ENCODE assay signal across 8 cellular contexts in the genomic region with DNA sequence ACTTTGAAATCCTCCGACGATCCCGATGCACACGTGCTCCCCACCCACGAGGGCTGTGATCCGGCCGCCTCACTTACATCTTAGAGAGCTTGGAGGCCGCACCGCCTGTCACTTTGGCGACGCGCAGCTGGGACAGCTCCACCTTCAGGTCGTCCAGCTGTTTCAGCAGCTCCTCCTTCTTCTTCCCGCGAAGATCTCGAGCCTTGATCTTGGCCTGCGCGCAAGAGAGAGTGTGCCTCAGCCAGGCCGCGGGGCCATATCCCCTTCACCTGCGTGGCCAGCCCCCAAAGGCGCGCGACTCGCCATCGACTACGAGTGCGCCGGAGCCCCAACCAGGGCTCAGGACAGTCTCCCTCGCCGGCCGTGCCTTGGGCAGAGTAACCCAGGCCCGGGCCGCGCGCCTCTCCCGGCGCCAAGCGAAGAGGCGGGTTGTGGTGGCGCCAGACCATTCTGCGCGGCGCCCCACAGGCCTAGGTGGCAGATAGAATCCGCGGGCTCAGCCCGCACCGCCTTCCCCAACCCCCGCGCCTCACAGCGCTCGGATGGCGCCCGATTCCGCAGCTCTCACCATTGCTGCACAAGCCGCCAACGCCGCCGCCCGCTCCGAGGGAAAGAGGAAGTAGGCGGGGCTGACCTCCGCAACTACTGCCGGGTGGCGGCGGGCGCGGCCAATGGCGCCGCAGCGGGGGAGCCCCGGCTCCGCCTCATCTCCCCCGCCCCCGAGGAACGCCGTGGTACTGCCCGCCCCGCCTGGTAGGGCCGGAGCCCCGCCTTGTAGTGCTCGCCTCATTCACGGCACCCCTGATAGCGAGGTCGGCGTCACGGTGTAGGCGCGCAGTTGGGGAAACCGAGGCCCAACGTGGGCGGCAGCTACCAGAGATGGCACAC. TPM values are rescaled to one million over a fixed set of nuclear protein-coding genes. Genes with fewer than 3 reads are reported as not detected.
A peak's percentile ranks its signal among the peaks of the same experiment; 100 is the strongest.
DNase-seq lines count a peak whose midpoint lies in the region; ATAC-seq and TF ChIP-seq lines count a peak whose summit lies in the region.

A gene (plus strand): TSS at position 789 of the 888 bp plus-strand sequence. CDS start 7,161 bp downstream, outside the sequence.
A gene (minus strand): TSS at position 616 of the 888 bp plus-strand sequence. CDS start 45 bp downstream, at position 571.

- H4K20me1 ChIP-seq in SK-N-SH (ENCODE audit: insufficient read depth) = peaks cover 50% of the 10 kb centered on the region

- peak within 1 kb of the TSS; percentile 76 for H2AFZ ChIP-seq in SK-N-SH (ENCODE audit: low read depth)

- peaks cover 35 to 40% of the 10 kb centered on the region in 2 experiments for H3K36me3 ChIP-seq in SK-N-SH (replicated peaks in 1 of 2; ENCODE audit: control insufficient read depth in 1 of 2, insufficient read depth in 2 of 2, low read length in 1 of 2)

- TF ChIP-seq POLR2A in GM10847 (IDR thresholded peaks at IDR 0.05; ENCODE audit: extremely low read depth, insufficient read length) = peak; percentile 98

- no peaks in the 10 kb centered on the region for H3K9me3 ChIP-seq in SK-N-SH

- peak within 1 kb of the TSS; percentile 83 to 98 for H3K4me3 ChIP-seq in SK-N-SH (ENCODE audit: low read depth in 2 of 2, low read length in 1 of 2)

- peak; percentile 91 for ATAC-seq in HG02623 (IDR thresholded peaks at IDR 0.05; ENCODE audit: unreplicated experiment)
- ATAC-seq in omental fat pad (ENCODE audit: low FRiP score) = peak; percentile 94

- no peak for TF ChIP-seq RAD21 in SK-N-SH (IDR thresholded peaks at IDR 0.05; ENCODE audit: low read length)

- CTCF ChIA-PET in SK-N-SH (lab: Yijun Ruan, JAX) = interaction anchor here (5.3 to 33.6 kb wide), 2 partner anchors 9 to 86 kb away, joined by 55 to 1436 read pairs; a partner anchor contains a TSS

- peaks cover 34% of the 10 kb centered on the region for H3F3A ChIP-seq in SK-N-SH (replicated peaks; ENCODE audit: insufficient read depth)

- TF ChIP-seq EP300 in SK-N-SH (IDR thresholded peaks at IDR 0.05; ENCODE audit: borderline replicate concordance in 1 of 2, low read depth in 1 of 2, low read length in 1 of 2) = no peak

- 1% methylated on average over 12 of the region's 92 CpGs for WGBS in SK-N-SH (ENCODE audit: low lambda C conversion rate)

- peaks cover 13 to 27% of the 10 kb centered on the region in 2 experiments; a peak in 1 of 4 replicates for H3K4me1 ChIP-seq in SK-N-SH (ENCODE audit: control insufficient read depth in 1 of 2, insufficient read depth in 2 of 2, low read depth in 1 of 2, low read length in 1 of 2)

- H3K79me2 ChIP-seq in SK-N-SH (ENCODE audit: insufficient read depth) = peaks cover 34% of the 10 kb centered on the region

- POLR2A ChIA-PET in SK-N-SH (lab: Yijun Ruan, JAX) = interaction anchor here (0.8 to 2.0 kb wide), 10 partner anchors 9 to 515 kb away, joined by 3 to 12 read pairs (median 4); a partner anchor contains a TSS

- DNase-seq in NCI-H1092 (lab: John Stamatoyannopoulos, UW) = peak; percentile 92
- peak; percentile 100 for DNase-seq in SK-N-SH
- peak; percentile 97 for DNase-seq in activated naive CD4-positive, alpha-beta T cell treated with anti-CD3 and anti-CD28 coated beads, Interleukin-2, amount 50 U/mL, for 16 hours
- DNase-seq in germinal center (ENCODE audit: low spot score) = peak; percentile 99
- DNase-seq in omental fat pad (ENCODE audit: low spot score) = peak; percentile 83

- H3K9me2 ChIP-seq in SK-N-SH = no peaks in the 10 kb centered on the region

- TF ChIP-seq CTCF in SK-N-SH (IDR thresholded peaks at IDR 0.05) (peak; percentile 34), omental fat pad (IDR thresholded peaks at IDR 0.05) (no peak)

- peak within 1 kb of the TSS; percentile 79 to 90 for H3K27ac ChIP-seq in SK-N-SH (ENCODE audit: low read depth in 2 of 2, low read length in 1 of 2)
- H3K27ac ChIP-seq in temporal lobe (ENCODE audit: low read depth, low read length) = peak within 1 kb of the TSS; percentile 50

- H3K9ac ChIP-seq in SK-N-SH = peak within 1 kb of the TSS; percentile 99

- H3K4me2 ChIP-seq in SK-N-SH = peak within 1 kb of the TSS; percentile 90

- H3K27me3 ChIP-seq in SK-N-SH (ENCODE audit: insufficient read depth) = no peaks in the 10 kb centered on the region

TF ChIP-seq in SK-N-SH, 30 proteins besides CTCF, POLR2A, EP300 and RAD21 (continues in another document):
- TF ChIP-seq, protein P1, sequence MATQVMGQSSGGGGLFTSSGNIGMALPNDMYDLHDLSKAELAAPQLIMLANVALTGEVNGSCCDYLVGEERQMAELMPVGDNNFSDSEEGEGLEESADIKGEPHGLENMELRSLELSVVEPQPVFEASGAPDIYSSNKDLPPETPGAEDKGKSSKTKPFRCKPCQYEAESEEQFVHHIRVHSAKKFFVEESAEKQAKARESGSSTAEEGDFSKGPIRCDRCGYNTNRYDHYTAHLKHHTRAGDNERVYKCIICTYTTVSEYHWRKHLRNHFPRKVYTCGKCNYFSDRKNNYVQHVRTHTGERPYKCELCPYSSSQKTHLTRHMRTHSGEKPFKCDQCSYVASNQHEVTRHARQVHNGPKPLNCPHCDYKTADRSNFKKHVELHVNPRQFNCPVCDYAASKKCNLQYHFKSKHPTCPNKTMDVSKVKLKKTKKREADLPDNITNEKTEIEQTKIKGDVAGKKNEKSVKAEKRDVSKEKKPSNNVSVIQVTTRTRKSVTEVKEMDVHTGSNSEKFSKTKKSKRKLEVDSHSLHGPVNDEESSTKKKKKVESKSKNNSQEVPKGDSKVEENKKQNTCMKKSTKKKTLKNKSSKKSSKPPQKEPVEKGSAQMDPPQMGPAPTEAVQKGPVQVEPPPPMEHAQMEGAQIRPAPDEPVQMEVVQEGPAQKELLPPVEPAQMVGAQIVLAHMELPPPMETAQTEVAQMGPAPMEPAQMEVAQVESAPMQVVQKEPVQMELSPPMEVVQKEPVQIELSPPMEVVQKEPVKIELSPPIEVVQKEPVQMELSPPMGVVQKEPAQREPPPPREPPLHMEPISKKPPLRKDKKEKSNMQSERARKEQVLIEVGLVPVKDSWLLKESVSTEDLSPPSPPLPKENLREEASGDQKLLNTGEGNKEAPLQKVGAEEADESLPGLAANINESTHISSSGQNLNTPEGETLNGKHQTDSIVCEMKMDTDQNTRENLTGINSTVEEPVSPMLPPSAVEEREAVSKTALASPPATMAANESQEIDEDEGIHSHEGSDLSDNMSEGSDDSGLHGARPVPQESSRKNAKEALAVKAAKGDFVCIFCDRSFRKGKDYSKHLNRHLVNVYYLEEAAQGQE (IDR thresholded peaks at IDR 0.05; ENCODE audit: low read depth, low read length) = peak; percentile 68; the same call in 1 of the 2 replicates
- TF ChIP-seq, protein P2, sequence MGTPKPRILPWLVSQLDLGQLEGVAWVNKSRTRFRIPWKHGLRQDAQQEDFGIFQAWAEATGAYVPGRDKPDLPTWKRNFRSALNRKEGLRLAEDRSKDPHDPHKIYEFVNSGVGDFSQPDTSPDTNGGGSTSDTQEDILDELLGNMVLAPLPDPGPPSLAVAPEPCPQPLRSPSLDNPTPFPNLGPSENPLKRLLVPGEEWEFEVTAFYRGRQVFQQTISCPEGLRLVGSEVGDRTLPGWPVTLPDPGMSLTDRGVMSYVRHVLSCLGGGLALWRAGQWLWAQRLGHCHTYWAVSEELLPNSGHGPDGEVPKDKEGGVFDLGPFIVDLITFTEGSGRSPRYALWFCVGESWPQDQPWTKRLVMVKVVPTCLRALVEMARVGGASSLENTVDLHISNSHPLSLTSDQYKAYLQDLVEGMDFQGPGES (IDR thresholded peaks at IDR 0.05; ENCODE audit: low read depth, low read length) = no peak
- TF ChIP-seq, protein P3, sequence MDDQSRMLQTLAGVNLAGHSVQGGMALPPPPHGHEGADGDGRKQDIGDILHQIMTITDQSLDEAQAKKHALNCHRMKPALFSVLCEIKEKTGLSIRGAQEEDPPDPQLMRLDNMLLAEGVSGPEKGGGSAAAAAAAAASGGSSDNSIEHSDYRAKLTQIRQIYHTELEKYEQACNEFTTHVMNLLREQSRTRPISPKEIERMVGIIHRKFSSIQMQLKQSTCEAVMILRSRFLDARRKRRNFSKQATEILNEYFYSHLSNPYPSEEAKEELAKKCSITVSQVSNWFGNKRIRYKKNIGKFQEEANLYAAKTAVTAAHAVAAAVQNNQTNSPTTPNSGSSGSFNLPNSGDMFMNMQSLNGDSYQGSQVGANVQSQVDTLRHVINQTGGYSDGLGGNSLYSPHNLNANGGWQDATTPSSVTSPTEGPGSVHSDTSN (IDR thresholded peaks at IDR 0.05) = peak; percentile 12; the same call in 1 of the 2 replicates
- TF ChIP-seq TEAD4 (IDR thresholded peaks at IDR 0.05; ENCODE audit: borderline replicate concordance, insufficient read depth) (no peak), FOSL2 (IDR thresholded peaks at IDR 0.05; ENCODE audit: borderline replicate concordance, low read depth) (no peak), FOXM1 (IDR thresholded peaks at IDR 0.05; ENCODE audit: low read depth) (no peak), RCOR1 (IDR thresholded peaks at IDR 0.05; ENCODE audit: low read length) (0 out of 2 replicates have a peak, but pooled peaks have one; percentile 6), GABPA (IDR thresholded peaks at IDR 0.05; ENCODE audit: low read depth) (peak; percentile 96), FOXJ3 (CRISPR knock-in tag; IDR thresholded peaks at IDR 0.05) (no peak), JUND (IDR thresholded peaks at IDR 0.05) (peak; percentile 3; the same call in 1 of the 2 replicates)
- TF ChIP-seq, protein P4, sequence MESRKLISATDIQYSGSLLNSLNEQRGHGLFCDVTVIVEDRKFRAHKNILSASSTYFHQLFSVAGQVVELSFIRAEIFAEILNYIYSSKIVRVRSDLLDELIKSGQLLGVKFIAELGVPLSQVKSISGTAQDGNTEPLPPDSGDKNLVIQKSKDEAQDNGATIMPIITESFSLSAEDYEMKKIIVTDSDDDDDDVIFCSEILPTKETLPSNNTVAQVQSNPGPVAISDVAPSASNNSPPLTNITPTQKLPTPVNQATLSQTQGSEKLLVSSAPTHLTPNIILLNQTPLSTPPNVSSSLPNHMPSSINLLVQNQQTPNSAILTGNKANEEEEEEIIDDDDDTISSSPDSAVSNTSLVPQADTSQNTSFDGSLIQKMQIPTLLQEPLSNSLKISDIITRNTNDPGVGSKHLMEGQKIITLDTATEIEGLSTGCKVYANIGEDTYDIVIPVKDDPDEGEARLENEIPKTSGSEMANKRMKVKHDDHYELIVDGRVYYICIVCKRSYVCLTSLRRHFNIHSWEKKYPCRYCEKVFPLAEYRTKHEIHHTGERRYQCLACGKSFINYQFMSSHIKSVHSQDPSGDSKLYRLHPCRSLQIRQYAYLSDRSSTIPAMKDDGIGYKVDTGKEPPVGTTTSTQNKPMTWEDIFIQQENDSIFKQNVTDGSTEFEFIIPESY (IDR thresholded peaks at IDR 0.05; ENCODE audit: borderline replicate concordance, low read depth) = no peak

RNA-seq across cellular contexts. Expression of the first gene that starts in this region (rescaled TPM):
- polyA plus RNA-seq in SK-N-SH (2012; rRNA removed) = 69.6 and 73.1 TPM in 2 replicates
- 80.8 and 100 TPM in 2 replicates for polyA plus RNA-seq in SK-N-SH (2012; cell fraction: cytosol; rRNA removed)
- 72.6 and 77.5 TPM in 2 replicates for polyA plus RNA-seq in SK-N-SH (2012; cell fraction: nucleus; rRNA removed)
- total RNA-seq in omental fat pad (10 to 100 TPM; 21.8 to 55.4 (median 24.7) TPM), temporal lobe (12.3 TPM)

RNA-seq across cellular contexts. Expression of the second gene that starts in this region (rescaled TPM):
- polyA plus RNA-seq in SK-N-SH (2012; rRNA removed) = 5,012 and 5,348 TPM in 2 replicates
- 4,799 and 5,551 TPM in 2 replicates for polyA plus RNA-seq in SK-N-SH (2012; cell fraction: cytosol; rRNA removed)
- 922 and 958 TPM in 2 replicates for polyA plus RNA-seq in SK-N-SH (2012; cell fraction: nucleus; rRNA removed)
- total RNA-seq in omental fat pad (1,000 to 10,000 TPM; 1,657 to 2,235 (median 2,199) TPM), temporal lobe (574 TPM)

Comparison
In these comparisons a context has a peak if more than half of its experiments do, and no peak if none do; other contexts are left out.
1. Peak in every context shown above with its lines: DNase-seq, ATAC-seq, H3K4me3 ChIP-seq and H3K27ac ChIP-seq.